In the genomic region with DNA sequence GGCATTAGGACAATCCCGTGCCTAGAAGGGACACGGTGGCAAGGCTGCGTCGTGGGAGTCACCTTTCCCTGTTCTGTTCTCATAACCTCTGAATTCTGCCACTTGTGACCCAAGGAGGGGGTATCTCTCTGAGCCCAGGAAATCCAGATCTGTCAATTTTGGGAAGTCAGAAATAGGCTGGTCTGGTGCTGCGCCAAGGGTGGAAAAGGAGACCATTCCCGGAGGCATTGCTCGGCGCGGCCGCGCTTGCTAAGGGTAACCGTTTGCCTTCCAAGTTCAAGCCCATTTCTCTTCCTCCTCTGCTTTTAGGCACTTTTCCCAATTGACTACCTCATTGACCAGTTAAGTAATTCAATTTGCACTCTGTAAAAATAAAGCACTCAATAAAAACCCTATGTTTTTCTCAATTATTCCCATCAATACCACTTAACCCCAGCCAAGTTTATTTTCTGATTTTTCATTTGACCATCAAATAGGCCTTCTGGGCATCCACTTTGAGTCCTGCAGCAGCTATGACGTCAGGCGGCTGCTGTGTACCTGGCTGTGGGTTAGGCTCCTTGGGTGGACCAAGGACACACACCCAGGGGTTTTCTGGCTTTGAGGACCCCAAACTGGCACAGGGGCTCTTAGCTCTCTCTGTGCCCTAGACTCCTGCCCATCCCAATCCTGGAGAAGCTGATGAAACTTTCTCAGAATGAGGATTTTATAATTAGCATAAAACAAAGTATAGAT, we compare ENCODE assay signal across 18 cellular contexts. TPM values are rescaled to one million over a fixed set of nuclear protein-coding genes. Genes with fewer than 3 reads are reported as not detected.
"Had no signal": no experiment of that assay in that cellular context is flagged by ENCODE, and none has a peak within 500 bp of the region (broad histone marks: within the 10 kb centered on the region; RNA-seq: fewer than 3 reads in every experiment).

No MANE protein-coding gene starts in this region.

- H3K36me3 ChIP-seq: pancreas, stomach, thoracic aorta had no signal

- H3K27ac Mint-ChIP-seq: endodermal cell; natural killer cell treated with Interleukin-12 subunit alpha and Interleukin-12 subunit beta and Interleukin-15 and Interleukin-18, amount 100 ng/mL, for 72 hours; progenitor cell of endocrine pancreas had no signal

- H3K36me3 Mint-ChIP-seq: natural killer cell treated with Interleukin-12 subunit alpha and Interleukin-12 subunit beta and Interleukin-15 and Interleukin-18, amount 100 ng/mL, for 72 hours had no signal

- ATAC-seq: foreskin keratinocyte; natural killer cell treated with Interleukin-12 subunit alpha and Interleukin-12 subunit beta and Interleukin-15 and Interleukin-18, amount 100 ng/mL, for 72 hours; pancreas; sciatic nerve had no signal

- H3K4me3 ChIP-seq: hepatocyte, pancreas, stomach, thoracic aorta had no signal

- H3K4me2 ChIP-seq: hepatocyte had no signal

- DNase-seq: effector CD4-positive, alpha-beta T cell; endodermal cell; erythroblast; occipital lobe; retina; stimulated activated CD4-positive, alpha-beta T cell treated with anti-CD3 and anti-CD28 coated beads, Interleukin-2, amount 100 ng/mL, for 24 hours; stimulated activated CD4-positive, alpha-beta T cell treated with anti-CD3 and anti-CD28 coated beads, Interleukin-4, amount 100 ng/mL, for 4 hours; stimulated activated naive CD4-positive, alpha-beta T cell; stomach had no signal

- H3K9me3 ChIP-seq: pancreas, stomach, thoracic aorta had no signal

- H2AFZ ChIP-seq: hepatocyte had no signal

- FAIRE-seq: colon, endothelial cell of umbilical vein, pancreas had no signal

- H3K79me2 ChIP-seq: hepatocyte had no signal

- H3K27ac ChIP-seq: foreskin keratinocyte, hepatocyte, pancreas, thoracic aorta had no signal

- H3K9me3 Mint-ChIP-seq: endodermal cell; natural killer cell treated with Interleukin-12 subunit alpha and Interleukin-12 subunit beta and Interleukin-15 and Interleukin-18, amount 100 ng/mL, for 72 hours had no signal

- H3K4me3 Mint-ChIP-seq: endodermal cell; natural killer cell treated with Interleukin-12 subunit alpha and Interleukin-12 subunit beta and Interleukin-15 and Interleukin-18, amount 100 ng/mL, for 72 hours had no signal

- H3K4me1 ChIP-seq: pancreas had no signal

- H3K27me3 ChIP-seq: foreskin keratinocyte, hepatocyte, pancreas had no signal

RNA-seq across cellular contexts. Expression of a gene that starts 12.5 kb away (rescaled TPM):
- total RNA-seq: endothelial cell of umbilical vein had no signal
- polyA plus RNA-seq: endothelial cell of umbilical vein had no signal
